Comparison of ENCODE assay signal across 12 cellular contexts in the genomic region with DNA sequence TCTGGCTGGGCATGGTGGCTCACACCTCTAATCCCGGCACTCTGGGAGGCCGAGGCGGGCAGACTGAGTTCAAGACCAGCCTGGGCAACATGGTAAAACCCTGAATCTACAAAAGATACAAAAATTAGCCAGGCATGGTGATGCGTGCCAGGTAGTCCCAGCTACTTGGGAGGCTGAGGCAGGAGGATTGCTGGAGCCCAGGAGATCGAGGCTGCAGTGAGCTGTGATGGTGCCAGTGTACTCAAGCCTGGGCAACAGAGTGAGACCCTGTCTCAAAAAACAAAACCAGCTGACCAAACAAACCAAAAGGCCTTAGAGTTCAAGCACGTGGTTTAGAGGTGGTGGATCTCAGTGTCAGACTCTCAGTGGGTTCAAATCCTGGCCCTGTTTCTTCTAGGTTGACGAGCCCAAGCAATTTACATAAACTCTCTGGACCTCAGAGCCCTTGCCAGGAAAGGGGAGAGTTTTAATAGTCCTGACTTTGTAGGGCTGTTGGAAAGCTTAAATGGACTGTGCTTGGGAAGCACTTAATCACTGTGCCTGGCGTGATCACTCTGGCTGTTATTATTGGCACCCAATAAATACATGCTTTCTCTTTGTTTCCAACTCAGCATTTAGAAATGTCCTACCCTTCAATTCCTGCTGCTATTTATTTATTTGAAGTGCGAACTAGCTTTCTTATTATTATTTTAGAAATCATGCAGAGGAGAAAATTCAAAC. TPM values are rescaled to one million over a fixed set of nuclear protein-coding genes. Genes with fewer than 3 reads are reported as not detected.
DNase-seq lines count a peak whose midpoint lies in the region; ATAC-seq and TF ChIP-seq lines count a peak whose summit lies in the region.
"Had no signal": no experiment of that assay in that cellular context is flagged by ENCODE, and none has a peak within 500 bp of the region (broad histone marks: within the 10 kb centered on the region; RNA-seq: fewer than 3 reads in every experiment).

No MANE protein-coding gene starts in this region.

- peak in 7 of 8 donors; percentile 31 to 67 (median 51) for ATAC-seq in heart right ventricle
- no peak for ATAC-seq in GM18868 (IDR thresholded peaks at IDR 0.05; ENCODE audit: unreplicated experiment)
- ATAC-seq: PC-3 had no signal

- H3K27me3 ChIP-seq in heart right ventricle (no peaks in the 10 kb centered on the region), skeletal muscle tissue (ENCODE audit: control insufficient read depth in 3 of 3, insufficient read depth in 3 of 3, low read length in 3 of 3) (no peaks in the 10 kb centered on the region)

- H3K36me3 ChIP-seq in heart right ventricle (peaks cover 0 to 8% (median 0%) of the 10 kb centered on the region in 9 donors), skeletal muscle tissue (ENCODE audit: control insufficient read depth in 3 of 3, insufficient read depth in 3 of 3, low read length in 3 of 3) (peaks cover 0 to 8% (median 2%) of the 10 kb centered on the region in 3 donors)

- H3K4me1 ChIP-seq in heart right ventricle (peaks cover 2 to 65% (median 55%) of the 10 kb centered on the region in 9 donors), skeletal muscle tissue (ENCODE audit: control insufficient read depth in 3 of 3, insufficient read depth in 3 of 3, low read length in 3 of 3) (peaks cover 40 to 61% (median 50%) of the 10 kb centered on the region in 3 donors)

- H3K9me3 ChIP-seq in heart right ventricle (no peaks in the 10 kb centered on the region), skeletal muscle tissue (ENCODE audit: control insufficient read depth in 3 of 3, low read length in 3 of 3) (no peaks in the 10 kb centered on the region)

- H3K27ac ChIP-seq in heart right ventricle (peak overlapping the region in 9 of 10 donors; percentile 29 to 76 (median 57)), skeletal muscle tissue (ENCODE audit: low read depth, low read length) (peak overlapping the region; percentile 47)

- intact Hi-C loops in heart right ventricle (cut with DNase I): loop anchor here in 1 of 10 donors (10.0 kb wide), 1 partner anchor 109 kb away; a partner anchor contains a TSS
- intact Hi-C loops in posterior vena cava (cut with DNase I): no loop called here

- no peak overlapping the region for H3K4me3 ChIP-seq in heart right ventricle
- no peak overlapping the region for H3K4me3 ChIP-seq in skeletal muscle tissue (ENCODE audit: low read length in 3 of 3)

- peak overlapping the region in 1 of 3 donors; percentile 64 for H3K9ac ChIP-seq in skeletal muscle tissue (ENCODE audit: low read depth in 1 of 3, low read length in 3 of 3)

- DNase-seq in HCEC 1CT (peak; percentile 26), astrocyte of the hippocampus (ENCODE audit: low read depth, low spot score) (peak; percentile 89), heart right ventricle (peak in 1 of 2 donors; percentile 45), posterior vena cava (ENCODE audit: low spot score) (no peak), iPS-NIHi11 (ENCODE audit: low spot score) (no peak), NCI-H2029 treated with DMSO at 0.1 percent for 48 hours (lab: John Stamatoyannopoulos, UW) (no peak)
- DNase-seq: activated T-cell treated with anti-CD3 and anti-CD28 coated beads, Interleukin-2, amount 50 U/mL, for 72 hours; NCI-H187 treated with DMSO at 0.1 percent for 48 hours; PC-3; stimulated activated naive CD8-positive, alpha-beta T cell treated with anti-CD3 and anti-CD28 coated beads, Interleukin-15, Interleukin-2, amounts not matched to agents 100 U/mL and 50 U/mL, for 24 hours had no signal

- WGBS in heart right ventricle, 2 donors: 66 to 71% methylated on average over 9 of the region's 9 CpGs

- no peak for TF ChIP-seq CTCF in heart right ventricle (IDR thresholded peaks at IDR 0.05)

RNA-seq across cellular contexts. Expression of a gene that starts 44.7 kb away (rescaled TPM):
- total RNA-seq in heart right ventricle (10 to 100 TPM; 15.1 to 32.8 (median 22.0) TPM), skeletal muscle tissue (9.9 TPM), posterior vena cava (10 to 100 TPM; 26.2 to 27.8 TPM)
- polyA plus RNA-seq in heart right ventricle: 10 to 100 TPM in 1 of 2 donors, 1 to 10 TPM in 1; 6.1 to 14.9 TPM

Comparison
In these comparisons a context has a peak if more than half of its experiments do, and no peak if none do; other contexts are left out.
1. DNase-seq: peak in HCEC 1CT (single experiment) and astrocyte of the hippocampus (single experiment); none in posterior vena cava (single experiment), iPS-NIHi11 (single experiment) and NCI-H2029 treated with DMSO at 0.1 percent for 48 hours (single experiment).